In the genomic region with DNA sequence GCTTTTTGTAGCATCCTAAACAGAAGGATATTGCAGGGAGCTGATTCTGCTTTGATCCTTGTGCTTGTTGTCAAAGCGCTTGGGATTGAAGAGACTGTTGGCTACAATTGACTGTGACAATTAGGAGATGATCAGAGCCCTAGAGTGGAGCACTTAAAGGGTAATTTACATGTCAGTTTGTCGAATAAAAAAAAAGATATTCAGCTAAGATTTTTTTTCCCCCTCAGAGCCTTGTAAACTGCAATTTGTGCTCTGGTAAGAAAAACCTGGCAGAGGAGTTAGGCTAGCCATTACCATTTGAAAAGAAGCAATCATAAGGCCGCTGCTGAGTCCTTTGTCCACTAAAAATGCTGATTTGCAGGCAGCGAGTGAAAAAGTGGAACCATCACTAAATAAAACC, we compare ENCODE assay signal across 27 cellular contexts. TPM values are rescaled to one million over a fixed set of nuclear protein-coding genes. Genes with fewer than 3 reads are reported as not detected.
DNase-seq lines count a peak whose midpoint lies in the region; ATAC-seq and TF ChIP-seq lines count a peak whose summit lies in the region.
"Had no signal": no experiment of that assay in that cellular context is flagged by ENCODE, and none has a peak within 500 bp of the region (broad histone marks: within the 10 kb centered on the region; RNA-seq: fewer than 3 reads in every experiment).

No MANE protein-coding gene starts in this region.

- H2AFZ ChIP-seq in neuronal stem cell (ENCODE audit: low read length): peak overlapping the region; percentile 30

- H3K4me1 Mint-ChIP-seq in activated CD8-positive, alpha-beta memory T cell treated with anti-CD3 and anti-CD28 coated beads, Interleukin-2, amount 10 ng/mL, durations not matched to agents 7 days and 5 days: peaks cover 19% of the 10 kb centered on the region

- no peaks in the 10 kb centered on the region for H3K79me1 ChIP-seq in neuronal stem cell (ENCODE audit: low read depth, low read length)

- WGBS in neuronal stem cell (ENCODE audit: extremely low coverage in 2 of 2, insufficient read length in 2 of 2, insufficient replicate concordance in 1 of 2), 2 donors: no CpG with 5 or more reads among the region's 4 CpGs

- H3K4me1 ChIP-seq in neuronal stem cell (ENCODE audit: control insufficient read depth in 2 of 2, insufficient read depth in 1 of 2, low read depth in 1 of 2, low read length in 2 of 2): peaks cover 5 to 10% of the 10 kb centered on the region in 2 donors
- H3K4me1 ChIP-seq: foreskin keratinocyte, stomach, transverse colon had no signal

- no peak overlapping the region for H3K4me2 ChIP-seq in neuronal stem cell (ENCODE audit: insufficient read depth, low read length, poor library complexity, severe bottlenecking)
- H3K4me2 ChIP-seq: SK-N-SH had no signal

- H3K9me3 Mint-ChIP-seq in activated CD8-positive, alpha-beta memory T cell treated with anti-CD3 and anti-CD28 coated beads, Interleukin-2, amount 10 ng/mL, durations not matched to agents 7 days and 5 days (ENCODE audit: low read depth): no peaks in the 10 kb centered on the region
- H3K9me3 Mint-ChIP-seq: activated naive CD8-positive, alpha-beta T cell treated with anti-CD3 and anti-CD28 coated beads for 36 hours; memory B cell; T-helper 2 cell treated with Interferon-gamma antibody and Interleukin-4, amounts not matched to agents 5 μg/mL and 100 μg/mL, for 36 hours had no signal

- no peak overlapping the region for H2BK120ac ChIP-seq in neuronal stem cell (ENCODE audit: low read depth, low read length)

- no peak for TF ChIP-seq CTCF in GM13976 (IDR thresholded peaks at IDR 0.05; ENCODE audit: borderline replicate concordance, control extremely low read depth, extremely low read depth, insufficient read depth, missing control alignments)

- no peak for ATAC-seq in activated CD8-positive, alpha-beta memory T cell treated with anti-CD3 and anti-CD28 coated beads, Interleukin-2, amount 10 ng/mL, durations not matched to agents 7 days and 5 days
- ATAC-seq: foreskin keratinocyte, GM12878, right cardiac atrium had no signal

- in situ Hi-C loops in GM13976 (cut with MboI; ENCODE audit: low sequenced_read_pairs, unreplicated experiment): no loop called here

- H3K4me3 Mint-ChIP-seq in activated CD8-positive, alpha-beta memory T cell treated with anti-CD3 and anti-CD28 coated beads, Interleukin-2, amount 10 ng/mL, durations not matched to agents 7 days and 5 days: no peak overlapping the region
- H3K4me3 Mint-ChIP-seq: activated naive CD8-positive, alpha-beta T cell treated with anti-CD3 and anti-CD28 coated beads for 36 hours; memory B cell; T-helper 2 cell treated with Interferon-gamma antibody and Interleukin-4, amounts not matched to agents 5 μg/mL and 100 μg/mL, for 36 hours had no signal

- no peak overlapping the region for H2BK5ac ChIP-seq in neuronal stem cell (ENCODE audit: low read length)

- H3K27ac Mint-ChIP-seq in activated CD8-positive, alpha-beta memory T cell treated with anti-CD3 and anti-CD28 coated beads, Interleukin-2, amount 10 ng/mL, durations not matched to agents 7 days and 5 days: no peak overlapping the region
- H3K27ac Mint-ChIP-seq: activated naive CD8-positive, alpha-beta T cell treated with anti-CD3 and anti-CD28 coated beads for 36 hours; memory B cell; T-helper 2 cell treated with Interferon-gamma antibody and Interleukin-4, amounts not matched to agents 5 μg/mL and 100 μg/mL, for 36 hours had no signal

- H3K36me3 ChIP-seq in neuronal stem cell (replicated peaks in 1 of 2; ENCODE audit: control insufficient read depth in 2 of 2, insufficient read depth in 2 of 2, low read length in 2 of 2): no peaks in the 10 kb centered on the region
- H3K36me3 ChIP-seq: stomach, transverse colon had no signal

- DNase-seq in NCI-H1092 treated with DMSO at 0.1 percent for 48 hours (lab: John Stamatoyannopoulos, UW): peak; percentile 29
- no peak for DNase-seq in NCI-H1092 (lab: John Stamatoyannopoulos, UW)
- DNase-seq in NCI-H345 treated with DMSO at 0.1 percent for 48 hours (lab: John Stamatoyannopoulos, UW; ENCODE audit: unreplicated experiment): peak; percentile 27
- DNase-seq in iPS DF 19.7 (ENCODE audit: low read depth, low spot score): peak; percentile 60
- DNase-seq in neuronal stem cell (ENCODE audit: low spot score): no peak
- DNase-seq in GM13976 (ENCODE audit: low spot score): no peak
- DNase-seq in amygdala (lab: John Stamatoyannopoulos, UW): no peak
- no peak for DNase-seq in activated CD8-positive, alpha-beta memory T cell treated with anti-CD3 and anti-CD28 coated beads, Interleukin-2, amount 10 ng/mL, durations not matched to agents 7 days and 5 days
- DNase-seq: 8988T; activated CD4-positive, alpha-beta T cell treated with anti-CD3 and anti-CD28 coated beads, Interleukin-2, amount 50 U/mL, for 4 hours; activated CD8-positive, alpha-beta memory T cell treated with anti-CD3 and anti-CD28 coated beads, Interleukin-2, amount 50 U/mL, for 48 hours; activated naive CD8-positive, alpha-beta T cell treated with anti-CD3 and anti-CD28 coated beads for 36 hours; effector CD8-positive, alpha-beta T cell; foreskin keratinocyte; hippocampal formation; IMR-90; NCI-H1694 treated with DMSO at 0.1 percent for 48 hours; NCI-H510A; right cardiac atrium; RPMI8226; SK-N-SH; stomach; transverse colon had no signal

- no peak overlapping the region for H3K23ac ChIP-seq in neuronal stem cell (ENCODE audit: low read depth, low read length, poor library complexity)

- no peak overlapping the region for H3K4me3 ChIP-seq in neuronal stem cell (ENCODE audit: low read length in 2 of 2)
- H3K4me3 ChIP-seq: GM12878, stomach, transverse colon had no signal

- H4K8ac ChIP-seq in neuronal stem cell (ENCODE audit: low read depth, low read length): no peak overlapping the region

- H2BK12ac ChIP-seq in neuronal stem cell (ENCODE audit: low read length): no peak overlapping the region

- H3K14ac ChIP-seq in neuronal stem cell (ENCODE audit: low read length): no peak overlapping the region

- no peak overlapping the region for H2AK5ac ChIP-seq in neuronal stem cell (ENCODE audit: low read depth, low read length)

- CTCF ChIA-PET in activated CD8-positive, alpha-beta memory T cell treated with anti-CD3 and anti-CD28 coated beads, Interleukin-2, amount 10 ng/mL, durations not matched to agents 7 days and 5 days (lab: Charles Lee): interaction anchor here (0.7 kb wide), 1 partner anchor 36 kb away, joined by 3 read pairs; no protein-coding TSS in a partner anchor

- H3K4ac ChIP-seq in neuronal stem cell (ENCODE audit: low read length): no peak overlapping the region

- peaks cover 12% of the 10 kb centered on the region for H3K27me3 Mint-ChIP-seq in activated CD8-positive, alpha-beta memory T cell treated with anti-CD3 and anti-CD28 coated beads, Interleukin-2, amount 10 ng/mL, durations not matched to agents 7 days and 5 days

- peak overlapping the region; percentile 26 for H3K27ac ChIP-seq in neuronal stem cell (replicated peaks; ENCODE audit: low read length)
- H3K27ac ChIP-seq: foreskin keratinocyte, HL-60, stomach, transverse colon had no signal

- no peak overlapping the region for H4K91ac ChIP-seq in neuronal stem cell (ENCODE audit: low read depth, low read length, poor library complexity)

- no peak overlapping the region for H2BK15ac ChIP-seq in neuronal stem cell (ENCODE audit: low read length)

- peaks cover 2% of the 10 kb centered on the region for H3K36me3 Mint-ChIP-seq in activated CD8-positive, alpha-beta memory T cell treated with anti-CD3 and anti-CD28 coated beads, Interleukin-2, amount 10 ng/mL, durations not matched to agents 7 days and 5 days
- H3K36me3 Mint-ChIP-seq: activated naive CD8-positive, alpha-beta T cell treated with anti-CD3 and anti-CD28 coated beads for 36 hours; memory B cell had no signal

- no peaks in the 10 kb centered on the region for H3K27me3 ChIP-seq in neuronal stem cell (ENCODE audit: control insufficient read depth in 3 of 3, insufficient read depth in 3 of 3, low read depth in 1 of 3, low read length in 3 of 3)
- H3K27me3 ChIP-seq: foreskin keratinocyte, stomach, transverse colon had no signal

- H3K9ac ChIP-seq in neuronal stem cell (ENCODE audit: low read depth, low read length, poor library complexity): no peak overlapping the region
- H3K9ac ChIP-seq: SK-N-SH had no signal

- H3K18ac ChIP-seq in neuronal stem cell (ENCODE audit: low read length): no peak overlapping the region

- no peaks in the 10 kb centered on the region for H3K9me3 ChIP-seq in neuronal stem cell (replicated peaks in 1 of 2; ENCODE audit: control insufficient read depth in 2 of 2, insufficient read depth in 1 of 2, low read depth in 1 of 2, low read length in 2 of 2)
- H3K9me3 ChIP-seq: SK-N-SH, stomach, transverse colon had no signal

RNA-seq across cellular contexts. Expression of gene ZEB2, which starts 47.8 kb away (rescaled TPM):
- polyA plus RNA-seq in neuronal stem cell (2013, experiment 1 of 2): 18.6 TPM
- 19.1 TPM for polyA plus RNA-seq in neuronal stem cell (2013, experiment 2 of 2)
- total RNA-seq in activated CD8-positive, alpha-beta memory T cell treated with anti-CD3 and anti-CD28 coated beads, Interleukin-2, amount 10 ng/mL, durations not matched to agents 7 days and 5 days: 10 to 100 TPM; 40.4 to 40.9 TPM

Comparison
In these comparisons a context has a peak if more than half of its experiments do, and no peak if none do; other contexts are left out.
1. DNase-seq: peak in NCI-H1092 treated with DMSO at 0.1 percent for 48 hours (single experiment), NCI-H345 treated with DMSO at 0.1 percent for 48 hours (single experiment) and iPS DF 19.7 (single experiment); none in NCI-H1092 (single experiment), neuronal stem cell (single experiment), GM13976 (single experiment), amygdala (0 of 56) and activated CD8-positive, alpha-beta memory T cell treated with anti-CD3 and anti-CD28 coated beads, Interleukin-2, amount 10 ng/mL, durations not matched to agents 7 days and 5 days (single experiment).